In the genomic region with DNA sequence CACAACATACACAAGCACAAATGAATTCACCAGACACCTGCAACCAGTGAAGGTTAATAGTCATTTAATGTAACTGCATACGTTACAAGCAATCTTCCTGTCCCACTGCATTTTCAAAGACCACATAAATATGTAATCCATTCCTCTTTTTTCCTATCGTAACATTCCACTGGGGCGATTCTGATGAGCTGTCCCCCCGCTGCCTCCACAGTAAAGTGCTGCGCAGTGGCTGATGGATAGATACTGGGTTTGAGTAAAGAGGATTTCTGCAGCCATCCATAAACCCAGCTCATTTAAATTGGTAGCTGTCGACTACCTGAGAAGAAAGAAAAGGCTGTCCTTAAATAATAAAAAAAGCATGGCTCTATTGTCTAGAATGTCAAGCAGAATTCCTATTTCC, we compare ENCODE assay signal across 3 cellular contexts.
"Had no signal": no experiment of that assay in that cellular context is flagged by ENCODE, and none has a peak within 500 bp of the region (broad histone marks: within the 10 kb centered on the region; RNA-seq: fewer than 3 reads in every experiment).

No MANE protein-coding gene starts in this region.

- H3K4me3 ChIP-seq: GM12878 had no signal

- DNase-seq: GDM1, GF-D8 had no signal
